Comparison of ENCODE assay signal across 7 cellular contexts in the genomic region with DNA sequence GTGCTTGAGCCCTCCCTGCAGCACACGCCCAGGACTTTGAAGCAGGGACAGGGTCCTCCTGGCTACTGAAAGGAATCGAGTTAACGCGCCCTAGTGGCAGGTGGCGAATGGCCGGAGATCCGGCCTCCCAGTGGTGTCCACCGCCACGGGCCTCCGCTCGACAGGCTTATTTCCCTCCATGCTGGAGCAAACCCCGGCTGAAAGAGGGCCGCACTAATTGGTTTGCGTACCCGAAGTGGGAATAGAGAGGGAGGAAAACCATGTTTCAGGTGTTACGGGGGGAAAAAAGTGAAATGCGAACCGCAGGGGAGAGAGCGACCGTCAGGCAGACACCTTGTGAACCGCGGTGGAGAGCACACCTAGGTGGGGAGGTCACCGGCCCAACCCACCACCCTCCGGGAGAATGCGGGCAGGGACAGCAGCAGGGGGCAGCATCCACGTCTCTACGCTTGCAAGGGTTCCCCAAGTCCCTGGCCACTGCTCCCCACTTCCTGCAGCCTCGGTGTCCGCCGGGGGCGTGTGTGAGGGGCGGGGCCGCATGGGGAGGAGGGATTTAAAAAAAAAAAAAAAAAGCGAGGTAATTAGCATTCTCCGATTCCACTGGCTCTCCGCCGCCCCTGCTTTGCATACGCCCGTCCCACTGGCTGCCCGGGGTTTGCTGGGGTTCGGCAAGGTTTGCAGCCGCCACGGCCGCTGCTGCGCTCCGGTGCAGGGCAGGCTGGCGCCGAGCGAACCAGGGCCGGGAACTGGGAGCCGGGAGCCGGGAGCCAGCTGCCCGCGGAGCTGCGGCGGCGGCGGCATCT.
DNase-seq lines count a peak whose midpoint lies in the region; ATAC-seq and TF ChIP-seq lines count a peak whose summit lies in the region.

No MANE protein-coding gene starts in this region.

- no peaks in the 10 kb centered on the region for H3K27me3 ChIP-seq in kidney epithelial cell (ENCODE audit: control insufficient read depth, insufficient read depth, low read length)

- ATAC-seq in GM19467 (IDR thresholded peaks at IDR 0.05; ENCODE audit: unreplicated experiment): peak; percentile 63
- ATAC-seq in HG03039 (IDR thresholded peaks at IDR 0.05; ENCODE audit: unreplicated experiment): no peak

- DNase-seq in NCI-H2029 treated with DMSO at 0.1 percent for 48 hours (lab: John Stamatoyannopoulos, UW) (peak; percentile 52), cerebellar cortex (ENCODE audit: low spot score) (peak; percentile 62), kidney epithelial cell (ENCODE audit: low read depth) (no peak)
- peak; percentile 77 for DNase-seq in activated CD4-positive, alpha-beta T cell treated with anti-CD3 and anti-CD28 coated beads for 1 hour
- DNase-seq in stimulated activated CD4-positive, alpha-beta T cell treated with anti-CD3 and anti-CD28 coated beads, Interleukin-15, amount 100 ng/mL, for 48 hours (ENCODE audit: low read depth in 2 of 2): peak; percentile 79 to 82

- TF ChIP-seq CTCF in kidney epithelial cell (IDR thresholded peaks at IDR 0.05; ENCODE audit: insufficient read depth, low read length, poor library complexity, severe bottlenecking): peak; percentile 69

- H3K4me3 ChIP-seq in kidney epithelial cell (ENCODE audit: low read depth, low read length): peak overlapping the region; percentile 78

- H3K36me3 ChIP-seq in kidney epithelial cell (ENCODE audit: control insufficient read depth, insufficient read depth, low read length): no peaks in the 10 kb centered on the region
